In the genomic region with DNA sequence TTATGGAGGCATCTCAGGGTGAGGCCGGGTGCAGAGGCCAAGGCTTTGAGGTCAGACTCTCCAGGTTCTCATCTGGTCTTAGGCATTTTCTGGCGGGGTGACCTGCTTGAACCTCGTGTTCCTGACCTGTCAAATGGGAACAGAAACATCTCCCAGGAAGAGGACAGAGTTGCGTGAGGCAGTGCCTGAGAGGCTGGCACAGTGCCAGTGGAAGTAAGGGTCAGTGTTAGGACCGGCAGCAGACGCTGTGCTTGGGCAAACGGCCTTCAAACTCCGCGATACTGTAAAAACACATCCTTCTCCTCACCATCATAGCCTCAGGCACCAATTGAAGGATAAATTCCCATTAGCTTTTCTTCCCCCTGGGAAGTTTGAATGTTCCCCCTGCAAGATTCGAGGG, we compare ENCODE assay signal across 33 cellular contexts. TPM values are rescaled to one million over a fixed set of nuclear protein-coding genes. Genes with fewer than 3 reads are reported as not detected.
"Had no signal": no experiment of that assay in that cellular context is flagged by ENCODE, and none has a peak within 500 bp of the region (broad histone marks: within the 10 kb centered on the region; RNA-seq: fewer than 3 reads in every experiment).

No MANE protein-coding gene starts in this region.

- H3K4me1 Mint-ChIP-seq: activated naive CD4-positive, alpha-beta T cell treated with anti-CD3 and anti-CD28 coated beads, Interleukin-2, amount 50 U/mL, for 24 hours; activated T-helper 17 cell treated with anti-CD3 and anti-CD28 coated beads, Interleukin-2, amount 50 U/mL, for 72 hours; brain had no signal

- ATAC-seq: activated CD8-positive, alpha-beta T cell treated with anti-CD3 and anti-CD28 coated beads for 36 hours; activated T-cell treated with anti-CD3 and anti-CD28 coated beads, Interleukin-2, amount 50 U/mL, for 72 hours; activated T-helper 17 cell treated with anti-CD3 and anti-CD28 coated beads, Interleukin-2, amount 50 U/mL, for 72 hours had no signal

- H3K36me3 Mint-ChIP-seq: activated naive CD4-positive, alpha-beta T cell treated with anti-CD3 and anti-CD28 coated beads, Interleukin-2, amount 50 U/mL, for 24 hours; brain had no signal

- H3K9me3 Mint-ChIP-seq: activated CD4-positive, alpha-beta T cell treated with anti-CD3 and anti-CD28 coated beads, Interleukin-2, amount 10 ng/mL, durations not matched to agents 24 days and 14 days; activated CD8-positive, alpha-beta T cell treated with anti-CD3 and anti-CD28 coated beads for 36 hours; activated naive CD4-positive, alpha-beta T cell treated with anti-CD3 and anti-CD28 coated beads, Interleukin-2, amount 50 U/mL, for 24 hours; activated T-cell treated with anti-CD3 and anti-CD28 coated beads, Interleukin-2, amount 50 U/mL, for 72 hours; activated T-helper 17 cell treated with anti-CD3 and anti-CD28 coated beads, Interleukin-2, amount 50 U/mL, for 72 hours; brain had no signal

- H3K4me3 Mint-ChIP-seq: activated CD4-positive, alpha-beta T cell treated with anti-CD3 and anti-CD28 coated beads, Interleukin-2, amount 10 ng/mL, durations not matched to agents 24 days and 14 days; activated CD8-positive, alpha-beta T cell treated with anti-CD3 and anti-CD28 coated beads for 36 hours; activated naive CD4-positive, alpha-beta T cell treated with anti-CD3 and anti-CD28 coated beads, Interleukin-2, amount 50 U/mL, for 24 hours; activated T-cell treated with anti-CD3 and anti-CD28 coated beads, Interleukin-2, amount 50 U/mL, for 72 hours; activated T-helper 17 cell treated with anti-CD3 and anti-CD28 coated beads, Interleukin-2, amount 50 U/mL, for 72 hours; brain had no signal

- H3K4me1 ChIP-seq: adrenal gland had no signal

- H2AFZ ChIP-seq: PC-9 had no signal

- H3K27me3 Mint-ChIP-seq: activated CD4-positive, alpha-beta T cell treated with anti-CD3 and anti-CD28 coated beads, Interleukin-2, amount 10 ng/mL, durations not matched to agents 24 days and 14 days; activated CD8-positive, alpha-beta T cell treated with anti-CD3 and anti-CD28 coated beads for 36 hours; activated naive CD4-positive, alpha-beta T cell treated with anti-CD3 and anti-CD28 coated beads, Interleukin-2, amount 50 U/mL, for 24 hours; activated T-helper 17 cell treated with anti-CD3 and anti-CD28 coated beads, Interleukin-2, amount 50 U/mL, for 72 hours; brain had no signal

- H3K4me2 ChIP-seq: PC-9 had no signal

- H3K27me3 ChIP-seq: adrenal gland had no signal

- H3K27ac Mint-ChIP-seq: activated CD4-positive, alpha-beta T cell treated with anti-CD3 and anti-CD28 coated beads, Interleukin-2, amount 10 ng/mL, durations not matched to agents 24 days and 14 days; activated CD8-positive, alpha-beta T cell treated with anti-CD3 and anti-CD28 coated beads for 36 hours; activated naive CD4-positive, alpha-beta T cell treated with anti-CD3 and anti-CD28 coated beads, Interleukin-2, amount 50 U/mL, for 24 hours; activated T-cell treated with anti-CD3 and anti-CD28 coated beads, Interleukin-2, amount 50 U/mL, for 72 hours; activated T-helper 17 cell treated with anti-CD3 and anti-CD28 coated beads, Interleukin-2, amount 50 U/mL, for 72 hours had no signal

- H3K9me3 ChIP-seq: adrenal gland had no signal

- H3K4me3 ChIP-seq: adrenal gland, PC-9 had no signal

- DNase-seq: activated CD4-positive, alpha-beta T cell treated with anti-CD3 and anti-CD28 coated beads, Interleukin-2, amount 10 ng/mL, durations not matched to agents 24 days and 14 days; activated CD4-positive, alpha-beta T cell treated with anti-CD3 and anti-CD28 coated beads, Interleukin-2, amount 50 U/mL, for 4 hours; activated CD8-positive, alpha-beta T cell treated with anti-CD3 and anti-CD28 coated beads for 36 hours; activated effector memory CD4-positive, alpha-beta T cell treated with anti-CD3 and anti-CD28 coated beads, Interleukin-2, amount 50 U/mL, for 16 hours; activated naive CD4-positive, alpha-beta T cell; activated T-cell treated with anti-CD3 and anti-CD28 coated beads, Interleukin-2, amount 50 U/mL, for 1 hour; activated T-cell treated with anti-CD3 and anti-CD28 coated beads, Interleukin-2, amount 50 U/mL, for 72 hours; caudate nucleus; cerebellar nuclear complex; NCI-H1048; NCI-H1105 treated with DMSO at 0.1 percent for 48 hours; NCI-H1436; NCI-H1694; NCI-H1930; NCI-H2081 treated with DMSO at 0.1 percent for 48 hours; NCI-H345; NCI-H524 treated with DMSO at 0.1 percent for 48 hours; NCI-H774; PC-9; Right ventricle myocardium superior; SW 1271; T-helper 1 cell; T-helper 2 cell; T-helper 9 cell had no signal

- H3K27ac ChIP-seq: adrenal gland, PC-9 had no signal

RNA-seq across cellular contexts. Expression of a gene that starts 55.6 kb away (rescaled TPM):
- total RNA-seq: activated CD4-positive, alpha-beta T cell treated with anti-CD3 and anti-CD28 coated beads, Interleukin-2, amount 10 ng/mL, durations not matched to agents 24 days and 14 days; activated CD8-positive, alpha-beta memory T cell treated with anti-CD3 and anti-CD28 coated beads for 36 hours; activated CD8-positive, alpha-beta T cell treated with anti-CD3 and anti-CD28 coated beads for 36 hours; activated T-cell treated with anti-CD3 and anti-CD28 coated beads, Interleukin-2, amount 50 U/mL, for 72 hours; activated T-helper 17 cell treated with anti-CD3 and anti-CD28 coated beads, Interleukin-2, amount 50 U/mL, for 72 hours; bronchial epithelial cell; M059J; NCI-H460; OCI-LY7; PC-9 had no signal
